In genomic region chr4:1682860-1683259, GRCh38 we compare ENCODE assay signal across 1 cellular context.
TF ChIP-seq lines count a peak whose summit lies in the region.

No MANE protein-coding gene starts in this region.

TF ChIP-seq in GM23338, 12 proteins besides CTCF, POLR2A, EP300 and RAD21:
- TF ChIP-seq ZNF462 (CRISPR knock-in tag; IDR thresholded peaks at IDR 0.05) = no peak
- no peak for TF ChIP-seq JUNB (IDR thresholded peaks at IDR 0.05; ENCODE audit: unreplicated experiment)
- TF ChIP-seq STAT1 (IDR thresholded peaks at IDR 0.05; ENCODE audit: unreplicated experiment) = no peak
- TF ChIP-seq REST (IDR thresholded peaks at IDR 0.05; ENCODE audit: unreplicated experiment) = no peak
TF ChIP-seq in GM23338: peak in this region for 0.
